ENCODE assay signal across 28 cellular contexts in the genomic region with DNA sequence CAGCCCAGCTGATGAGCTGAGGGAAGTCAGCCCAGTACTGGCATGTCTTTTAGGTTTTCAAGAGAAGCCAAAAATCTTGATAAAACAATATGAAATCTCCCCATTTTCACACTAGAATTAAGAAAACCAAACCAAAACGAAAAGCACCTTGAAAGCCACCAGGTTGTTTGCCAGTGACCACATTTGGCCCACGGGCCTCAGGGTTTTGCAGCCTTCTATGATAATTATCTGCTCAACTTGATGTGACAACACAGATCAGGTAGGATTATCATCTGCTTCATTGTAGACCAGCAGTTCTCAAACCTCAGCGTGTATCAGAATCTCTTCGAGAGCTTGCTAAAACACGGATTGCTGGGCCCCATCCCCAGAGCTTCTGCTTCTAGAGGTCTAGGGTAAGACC.
"Had no signal": no experiment of that assay in that cellular context is flagged by ENCODE, and none has a peak within 500 bp of the region (broad histone marks: within the 10 kb centered on the region; RNA-seq: fewer than 3 reads in every experiment).

No MANE protein-coding gene starts in this region.

- H3K36me3 ChIP-seq: ovary had no signal

- H3K4me3 ChIP-seq: gastroesophageal sphincter, heart left ventricle, hepatocyte, lung, ovary, psoas muscle, sigmoid colon, thoracic aorta, tibial nerve, upper lobe of left lung had no signal

- H3K4me2 ChIP-seq: hepatocyte had no signal

- FAIRE-seq: kidney, urothelium cell line had no signal

- H3K4me1 ChIP-seq: foreskin keratinocyte had no signal

- ATAC-seq: esophagus mucosa; foreskin keratinocyte; gastroesophageal sphincter; heart left ventricle; left lobe of liver; naive thymus-derived CD4-positive, alpha-beta T cell; psoas muscle; right cardiac atrium; stimulated activated memory B cell treated with anti-CD40 and anti-IgM and Interleukin-4, amounts not matched to agents 10 μg/mL and 1 μg/mL and 100 μg/mL, for 72 hours had no signal

- H3K79me2 ChIP-seq: hepatocyte had no signal

- H3K27ac ChIP-seq: epithelial cell of prostate, foreskin keratinocyte, gastroesophageal sphincter, heart left ventricle, hepatocyte, ovary, psoas muscle, sigmoid colon, thoracic aorta, tibial nerve, upper lobe of left lung had no signal

- DNase-seq: cortex of kidney; effector CD4-positive, alpha-beta T cell; foreskin keratinocyte; heart left ventricle; kidney; mesenchymal stem cell; midbrain; naive thymus-derived CD4-positive, alpha-beta T cell; nephron progenitor cell; nucleus accumbens; ovary; posterior cingulate gyrus; psoas muscle; right cardiac atrium; sigmoid colon; stimulated activated CD4-positive, alpha-beta T cell treated with anti-CD3 and anti-CD28 coated beads, Interleukin-2, amount 100 ng/mL, for 24 hours; stimulated activated CD4-positive, alpha-beta T cell treated with anti-CD3 and anti-CD28 coated beads, Interleukin-4, amount 100 ng/mL, for 24 hours had no signal

- H3K27me3 ChIP-seq: foreskin keratinocyte, gastroesophageal sphincter, heart left ventricle, hepatocyte, ovary, sigmoid colon, tibial nerve, upper lobe of left lung had no signal

- H2AFZ ChIP-seq: hepatocyte had no signal

- H3K9me3 ChIP-seq: gastroesophageal sphincter, heart left ventricle, ovary, psoas muscle, sigmoid colon, thoracic aorta, tibial nerve, upper lobe of left lung had no signal
